Comparison of ENCODE assay signal across 34 cellular contexts in the genomic region with DNA sequence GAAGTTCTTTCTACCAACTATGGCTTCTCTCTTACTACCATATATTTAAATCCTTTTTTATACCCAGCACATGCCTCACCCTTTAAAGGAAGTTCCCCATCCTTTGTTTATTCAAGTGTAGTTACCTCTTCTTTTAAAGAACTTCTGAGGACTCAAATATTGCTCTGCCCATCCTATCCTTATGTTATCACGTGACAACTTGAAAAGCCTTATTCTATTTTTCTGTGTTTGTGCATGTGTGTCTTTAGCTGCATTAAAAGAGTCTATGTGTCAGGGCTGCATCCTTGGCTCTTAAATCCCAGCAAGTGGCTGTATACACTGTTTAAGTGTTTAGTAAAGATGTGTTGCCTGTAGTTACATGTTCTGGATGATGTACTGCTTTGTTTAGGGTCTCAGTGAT. TPM values are rescaled to one million over a fixed set of nuclear protein-coding genes. Genes with fewer than 3 reads are reported as not detected.
"Had no signal": no experiment of that assay in that cellular context is flagged by ENCODE, and none has a peak within 500 bp of the region (broad histone marks: within the 10 kb centered on the region; RNA-seq: fewer than 3 reads in every experiment).

No MANE protein-coding gene starts in this region.

- H3K36me3 Mint-ChIP-seq: stimulated activated effector memory CD8-positive, alpha-beta T cell treated with anti-CD3 and anti-CD28 coated beads, Interleukin-12 subunit alpha, Interleukin-12 subunit beta, amount 100 ng/mL, for 72 hours; stimulated activated memory B cell treated with anti-CD40 and anti-IgM and Interleukin-4, amounts not matched to agents 10 μg/mL and 1 μg/mL and 100 μg/mL, for 72 hours; stimulated activated naive B cell treated with anti-CD40 and anti-IgM and Interleukin-4, amounts not matched to agents 10 μg/mL and 1 μg/mL and 100 μg/mL, for 72 hours; type B pancreatic cell had no signal

- H3K9me3 Mint-ChIP-seq: type B pancreatic cell had no signal

- H3K4me3 ChIP-seq: stomach, suprapubic skin, testis, thoracic aorta, thyroid gland, tibial artery, tibial nerve, transverse colon, upper lobe of left lung, upper lobe of right lung, uterus, vagina had no signal

- H3K4me3 Mint-ChIP-seq: stimulated activated effector memory CD8-positive, alpha-beta T cell treated with anti-CD3 and anti-CD28 coated beads, Interleukin-12 subunit alpha, Interleukin-12 subunit beta, amount 100 ng/mL, for 72 hours; stimulated activated memory B cell treated with anti-CD40 and anti-IgM and Interleukin-4, amounts not matched to agents 10 μg/mL and 1 μg/mL and 100 μg/mL, for 72 hours; stimulated activated naive B cell treated with anti-CD40 and anti-IgM and Interleukin-4, amounts not matched to agents 10 μg/mL and 1 μg/mL and 100 μg/mL, for 72 hours; stimulated activated naive CD8-positive, alpha-beta T cell treated with anti-CD3 and anti-CD28 coated beads, Interleukin-15, amount 100 ng/mL, for 72 hours; stimulated activated naive CD8-positive, alpha-beta T cell treated with anti-CD3 and anti-CD28 coated beads, Interleukin-15, Interleukin-2, amounts not matched to agents 100 ng/mL and 50 ng/mL, for 24 hours; type B pancreatic cell had no signal

- H3K27ac ChIP-seq: stomach, suprapubic skin, testis, thoracic aorta, thyroid gland, tibial artery, tibial nerve, transverse colon, upper lobe of left lung, upper lobe of right lung, uterus, vagina had no signal

- DNase-seq: stimulated activated CD4-positive, alpha-beta T cell treated with anti-CD3 and anti-CD28 coated beads, Interleukin-2, amount 100 ng/mL, for 48 hours; stimulated activated CD4-positive, alpha-beta T cell treated with anti-CD3 and anti-CD28 coated beads, Interleukin-4, amount 100 ng/mL, for 1 hour; stimulated activated CD4-positive, alpha-beta T cell treated with anti-CD3 and anti-CD28 coated beads, Interleukin-4, amount 100 ng/mL, for 24 hours; stimulated activated CD4-positive, alpha-beta T cell treated with anti-CD3 and anti-CD28 coated beads, Interleukin-4, amount 100 ng/mL, for 4 hours; stimulated activated CD8-positive, alpha-beta memory T cell treated with anti-CD3 and anti-CD28 coated beads, Interleukin-4, amount 100 ng/mL, for 48 hours; stimulated activated naive B cell treated with anti-CD40 and anti-IgM and Interleukin-4, amounts not matched to agents 10 μg/mL and 1 μg/mL and 100 μg/mL, for 72 hours; stimulated activated naive CD4-positive, alpha-beta T cell; stimulated activated naive CD4-positive, alpha-beta T cell treated with Interleukin-2 at 50 U/mL for 16 hours; stimulated activated naive CD8-positive, alpha-beta T cell treated with anti-CD3 and anti-CD28 coated beads, Interleukin-15, amount 100 ng/mL, for 72 hours; stimulated activated naive CD8-positive, alpha-beta T cell treated with anti-CD3 and anti-CD28 coated beads, Interleukin-15, Interleukin-2, amounts not matched to agents 100 U/mL and 50 U/mL, for 24 hours; stomach; substantia nigra; testis; thyroid gland; tibial artery; transverse colon; trophoblast cell; upper lobe of left lung; upper lobe of right lung; uterus had no signal

- ATAC-seq: stimulated activated effector memory CD8-positive, alpha-beta T cell treated with anti-CD3 and anti-CD28 coated beads, Interleukin-12 subunit alpha, Interleukin-12 subunit beta, amount 100 ng/mL, for 72 hours; stimulated activated memory B cell treated with anti-CD40 and anti-IgM and Interleukin-4, amounts not matched to agents 10 μg/mL and 1 μg/mL and 100 μg/mL, for 72 hours; stimulated activated naive B cell treated with anti-CD40 and anti-IgM and Interleukin-4, amounts not matched to agents 10 μg/mL and 1 μg/mL and 100 μg/mL, for 72 hours; stimulated activated naive CD8-positive, alpha-beta T cell treated with anti-CD3 and anti-CD28 coated beads, Interleukin-15, amount 100 ng/mL, for 72 hours; stimulated activated naive CD8-positive, alpha-beta T cell treated with anti-CD3 and anti-CD28 coated beads, Interleukin-15, Interleukin-2, amounts not matched to agents 100 U/mL and 50 U/mL, for 24 hours; upper lobe of right lung had no signal

- H3K9me3 ChIP-seq: testis, thoracic aorta, thyroid gland, upper lobe of right lung, uterus, vagina had no signal

- H3K27ac Mint-ChIP-seq: stimulated activated effector memory CD8-positive, alpha-beta T cell treated with anti-CD3 and anti-CD28 coated beads, Interleukin-12 subunit alpha, Interleukin-12 subunit beta, amount 100 ng/mL, for 72 hours; stimulated activated memory B cell treated with anti-CD40 and anti-IgM and Interleukin-4, amounts not matched to agents 10 μg/mL and 1 μg/mL and 100 μg/mL, for 72 hours; stimulated activated naive B cell treated with anti-CD40 and anti-IgM and Interleukin-4, amounts not matched to agents 10 μg/mL and 1 μg/mL and 100 μg/mL, for 72 hours; stimulated activated naive CD8-positive, alpha-beta T cell treated with anti-CD3 and anti-CD28 coated beads, Interleukin-15, amount 100 ng/mL, for 72 hours; stimulated activated naive CD8-positive, alpha-beta T cell treated with anti-CD3 and anti-CD28 coated beads, Interleukin-15, Interleukin-2, amounts not matched to agents 100 ng/mL and 50 ng/mL, for 24 hours; type B pancreatic cell had no signal

- H3K4me1 ChIP-seq: stomach, suprapubic skin, testis, thyroid gland, tibial artery, tibial nerve, transverse colon, upper lobe of left lung, upper lobe of right lung, uterus, vagina had no signal

- H3K27me3 ChIP-seq: stomach, suprapubic skin, testis, thyroid gland, tibial artery, tibial nerve, transverse colon, upper lobe of left lung, upper lobe of right lung, uterus, vagina had no signal

- FAIRE-seq: urothelium cell line had no signal

- H3K4me1 Mint-ChIP-seq: stimulated activated effector memory CD8-positive, alpha-beta T cell treated with anti-CD3 and anti-CD28 coated beads, Interleukin-12 subunit alpha, Interleukin-12 subunit beta, amount 100 ng/mL, for 72 hours; stimulated activated memory B cell treated with anti-CD40 and anti-IgM and Interleukin-4, amounts not matched to agents 10 μg/mL and 1 μg/mL and 100 μg/mL, for 72 hours; stimulated activated naive B cell treated with anti-CD40 and anti-IgM and Interleukin-4, amounts not matched to agents 10 μg/mL and 1 μg/mL and 100 μg/mL, for 72 hours; stimulated activated naive CD8-positive, alpha-beta T cell treated with anti-CD3 and anti-CD28 coated beads, Interleukin-15, amount 100 ng/mL, for 72 hours had no signal

- H3K36me3 ChIP-seq: stomach, suprapubic skin, thoracic aorta, thyroid gland, tibial artery, tibial nerve, transverse colon, upper lobe of left lung, upper lobe of right lung, uterus, vagina had no signal

- H3K27me3 Mint-ChIP-seq: stimulated activated memory B cell treated with anti-CD40 and anti-IgM and Interleukin-4, amounts not matched to agents 10 μg/mL and 1 μg/mL and 100 μg/mL, for 72 hours; stimulated activated naive B cell treated with anti-CD40 and anti-IgM and Interleukin-4, amounts not matched to agents 10 μg/mL and 1 μg/mL and 100 μg/mL, for 72 hours; stimulated activated naive CD8-positive, alpha-beta T cell treated with anti-CD3 and anti-CD28 coated beads, Interleukin-15, amount 100 ng/mL, for 72 hours had no signal

RNA-seq across cellular contexts. Expression of gene FSHR, which starts 22.5 kb away (rescaled TPM):
- total RNA-seq: stomach, subcutaneous adipose tissue, suprapubic skin, temporal lobe, thoracic aorta, tibial nerve, transverse colon, upper lobe of left lung, upper lobe of right lung, ureter, uterus, vagina had no signal
- polyA plus RNA-seq: stomach, thymus, urinary bladder had no signal
